Comparison of ENCODE assay signal across 9 cellular contexts in the genomic region with DNA sequence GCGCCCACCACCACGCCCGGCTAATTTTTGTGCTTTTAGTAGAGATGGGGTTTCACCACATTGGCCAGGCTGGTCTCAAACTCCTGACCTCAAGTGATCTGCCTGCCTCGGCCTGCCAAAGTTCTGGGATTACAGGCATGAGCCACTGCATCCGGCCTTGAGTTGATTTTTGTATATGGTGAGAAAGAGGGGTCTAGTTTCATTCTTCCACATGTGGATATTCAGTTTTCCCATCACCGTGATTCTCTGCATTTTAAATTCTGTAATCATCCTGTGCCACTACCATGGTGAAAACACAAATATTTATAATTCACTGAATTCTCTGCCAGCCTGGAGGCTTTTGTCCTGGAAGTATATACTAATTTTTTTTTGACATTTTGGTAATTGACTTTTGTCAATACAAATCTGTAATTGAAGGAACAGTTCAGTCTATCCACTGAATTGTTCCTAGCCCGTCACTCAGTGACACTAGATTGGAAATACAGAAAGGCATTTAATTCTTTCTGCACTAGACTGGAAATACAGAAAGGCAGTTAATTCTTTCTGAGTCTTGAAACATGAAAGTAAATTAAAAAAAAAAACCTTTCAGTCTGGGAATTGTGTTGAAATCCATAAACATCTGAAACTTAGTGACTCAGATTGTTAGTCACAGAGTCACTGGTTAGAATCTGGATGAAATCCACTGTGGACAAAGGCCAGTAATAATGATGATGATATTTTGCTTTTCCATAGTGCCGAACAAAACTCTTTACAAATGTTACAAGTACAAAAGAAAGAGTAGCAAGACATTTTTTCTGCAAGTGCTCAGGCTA. TPM values are rescaled to one million over a fixed set of nuclear protein-coding genes. Genes with fewer than 3 reads are reported as not detected.
DNase-seq lines count a peak whose midpoint lies in the region; ATAC-seq and TF ChIP-seq lines count a peak whose summit lies in the region.
"Had no signal": no experiment of that assay in that cellular context is flagged by ENCODE, and none has a peak within 500 bp of the region (broad histone marks: within the 10 kb centered on the region; RNA-seq: fewer than 3 reads in every experiment).

No MANE protein-coding gene starts in this region.

- H3K4me3 ChIP-seq in MG63 (no peak overlapping the region), lower lobe of right lung (no peak overlapping the region), tibial nerve (peak overlapping the region in 1 of 4 donors; percentile 11)

- no peaks in the 10 kb centered on the region for H3K9me3 ChIP-seq in MG63
- H3K9me3 ChIP-seq in lower lobe of right lung = no peaks in the 10 kb centered on the region
- no peaks in the 10 kb centered on the region for H3K9me3 ChIP-seq in tibial nerve

- H3K27ac Mint-ChIP-seq in activated CD4-positive, alpha-beta memory T cell treated with anti-CD3 and anti-CD28 coated beads for 36 hours = no peak overlapping the region

- H3K9me3 Mint-ChIP-seq in activated CD4-positive, alpha-beta memory T cell treated with anti-CD3 and anti-CD28 coated beads for 36 hours = no peaks in the 10 kb centered on the region

- 54 to 57% methylated on average over 8 of the region's 8 CpGs for WGBS in tibial nerve, 2 donors

- no peaks in the 10 kb centered on the region for H3K27me3 ChIP-seq in MG63
- no peaks in the 10 kb centered on the region for H3K27me3 ChIP-seq in lower lobe of right lung (ENCODE audit: low read depth)
- peaks cover 0 to 5% of the 10 kb centered on the region in 2 donors for H3K27me3 ChIP-seq in tibial nerve

- no peaks in the 10 kb centered on the region for H3K36me3 Mint-ChIP-seq in activated CD4-positive, alpha-beta memory T cell treated with anti-CD3 and anti-CD28 coated beads for 36 hours

- peak in 1 of 2 donors; percentile 75 for TF ChIP-seq EP300 in tibial nerve (IDR thresholded peaks at IDR 0.05)

- no peak for TF ChIP-seq POLR2A in tibial nerve (IDR thresholded peaks at IDR 0.05)

- H3K4me1 ChIP-seq in lower lobe of right lung (peaks cover 5% of the 10 kb centered on the region), tibial nerve (peaks cover 0 to 32% (median 5%) of the 10 kb centered on the region in 4 donors)

- peaks cover 11% of the 10 kb centered on the region for H3K4me1 Mint-ChIP-seq in activated CD4-positive, alpha-beta memory T cell treated with anti-CD3 and anti-CD28 coated beads for 36 hours (ENCODE audit: low read depth)

- H3K36me3 ChIP-seq in MG63 (no peaks in the 10 kb centered on the region), lower lobe of right lung (no peaks in the 10 kb centered on the region), tibial nerve (no peaks in the 10 kb centered on the region)

- POLR2A ChIA-PET in activated CD4-positive, alpha-beta memory T cell treated with anti-CD3 and anti-CD28 coated beads for 36 hours (lab: Charles Lee) = no interaction called here

- TF ChIP-seq CTCF in lower lobe of right lung (IDR thresholded peaks at IDR 0.05) = no peak
- no peak for TF ChIP-seq CTCF in tibial nerve (IDR thresholded peaks at IDR 0.05)

- peak in 1 of 2 donors; percentile 77 for ATAC-seq in lower lobe of right lung

- H3K4me3 Mint-ChIP-seq in activated CD4-positive, alpha-beta memory T cell treated with anti-CD3 and anti-CD28 coated beads for 36 hours = no peak overlapping the region

- DNase-seq in MG63 = peak; percentile 75
- peak; percentile 94 for DNase-seq in dedifferentiated amniotic fluid mesenchymal stem cell (ENCODE audit: extremely low spot score)
- no peak for DNase-seq in lower lobe of right lung
- peak in 1 of 2 donors; percentile 69 for DNase-seq in tibial nerve (ENCODE audit: low spot score in 2 of 2)
- no peak for DNase-seq in activated CD4-positive, alpha-beta memory T cell treated with anti-CD3 and anti-CD28 coated beads for 36 hours
- no peak for DNase-seq in KG1 (lab: John Stamatoyannopoulos, UW)
- DNase-seq in activated CD8-positive, alpha-beta memory T cell treated with anti-CD3 and anti-CD28 coated beads, Interleukin-2, amount 50 U/mL, for 4 hours = no peak
- no peak for DNase-seq in NCI-H187 (lab: John Stamatoyannopoulos, UW)
- DNase-seq: activated CD4-positive, CD25-positive, alpha-beta regulatory T cell had no signal

- intact Hi-C loops in lower lobe of right lung (cut with DNase I) = no loop called here
- intact Hi-C loops in activated CD4-positive, alpha-beta memory T cell treated with anti-CD3 and anti-CD28 coated beads for 36 hours (cut with micrococcal nuclease) = no loop called here

- peak overlapping the region; percentile 49 for H3K27ac ChIP-seq in lower lobe of right lung
- peak overlapping the region in 3 of 4 donors; percentile 27 to 85 (median 72) for H3K27ac ChIP-seq in tibial nerve

- CTCF ChIA-PET in activated CD4-positive, alpha-beta memory T cell treated with anti-CD3 and anti-CD28 coated beads for 36 hours (lab: Charles Lee) = no interaction called here

- peaks cover 1% of the 10 kb centered on the region for H3K27me3 Mint-ChIP-seq in activated CD4-positive, alpha-beta memory T cell treated with anti-CD3 and anti-CD28 coated beads for 36 hours

RNA-seq across cellular contexts. Expression of gene PRTFDC1, which starts 5.4 kb away (rescaled TPM):
- 0.20 and 0.49 TPM in 2 replicates for total RNA-seq in MG63 (2014; rRNA removed; shearing (Covaris generic); ENCODE audit: low replicate concordance)
- 3.8 TPM for total RNA-seq in lower lobe of right lung
- total RNA-seq in tibial nerve = 1 to 10 TPM in 3 of 4 donors, under 1 TPM in 1; 0.78 to 5.7 (median 1.3) TPM
- under 1 TPM; 0.36 to 0.41 TPM for total RNA-seq in activated CD4-positive, alpha-beta memory T cell treated with anti-CD3 and anti-CD28 coated beads for 36 hours

RNA-seq across cellular contexts. Expression of gene ENKUR, which starts 58.1 kb away (rescaled TPM):
- not detected in 2 replicates for total RNA-seq in MG63 (2014; rRNA removed; shearing (Covaris generic); ENCODE audit: low replicate concordance)
- total RNA-seq in lower lobe of right lung = 6.5 TPM
- total RNA-seq in tibial nerve = not detected
- total RNA-seq in activated CD4-positive, alpha-beta memory T cell treated with anti-CD3 and anti-CD28 coated beads for 36 hours = not detected

RNA-seq across cellular contexts. Expression of gene THNSL1, which starts 58.6 kb away (rescaled TPM):
- 7.3 and 9.1 TPM in 2 replicates for total RNA-seq in MG63 (2014; rRNA removed; shearing (Covaris generic); ENCODE audit: low replicate concordance)
- 2.7 TPM for total RNA-seq in lower lobe of right lung
- 1 to 10 TPM; 1.5 to 2.7 (median 1.8) TPM for total RNA-seq in tibial nerve
- total RNA-seq in activated CD4-positive, alpha-beta memory T cell treated with anti-CD3 and anti-CD28 coated beads for 36 hours = 1 to 10 TPM; 6.0 to 6.2 TPM

Comparison
In these comparisons a context has a peak if more than half of its experiments do, and no peak if none do; other contexts are left out.
1. DNase-seq: peak in MG63 (single experiment) and dedifferentiated amniotic fluid mesenchymal stem cell (single experiment); none in lower lobe of right lung (single experiment), activated CD4-positive, alpha-beta memory T cell treated with anti-CD3 and anti-CD28 coated beads for 36 hours (single experiment), KG1 (single experiment), activated CD8-positive, alpha-beta memory T cell treated with anti-CD3 and anti-CD28 coated beads, Interleukin-2, amount 50 U/mL, for 4 hours (single experiment) and NCI-H187 (0 of 2).